In genomic region chr21:34651642-34652041, GRCh38 we compare ENCODE assay signal across 11 cellular contexts. TPM values are rescaled to one million over a fixed set of nuclear protein-coding genes. Genes with fewer than 3 reads are reported as not detected.
"Had no signal": no experiment of that assay in that cellular context is flagged by ENCODE, and none has a peak within 500 bp of the region (broad histone marks: within the 10 kb centered on the region; RNA-seq: fewer than 3 reads in every experiment).

No MANE protein-coding gene starts in this region.

- H3K27ac ChIP-seq: HL-60, KMS-11 had no signal

- ATAC-seq: K562 had no signal

- DNase-seq: IMR-90, Karpas-422, Kasumi-1, KG1 had no signal

- H3K27ac Mint-ChIP-seq: IgD-negative memory B cell had no signal

- H3K4me3 ChIP-seq: K562 had no signal

- H3K4me3 Mint-ChIP-seq: IgD-negative memory B cell had no signal

- H3K4me2 ChIP-seq: KMS-11 had no signal

- H3K9ac ChIP-seq: KMS-11 had no signal

- FAIRE-seq: HTR-8/SVneo, K562 had no signal

RNA-seq across cellular contexts. Expression of gene CLIC6, which starts 17.2 kb away (rescaled TPM):
- total RNA-seq: HT-29, HT1080, IMR-90, K562 had no signal
- polyA plus RNA-seq: IMR-90, K562 had no signal
